Comparison of ENCODE assay signal across 1 cellular context in the genomic region with DNA sequence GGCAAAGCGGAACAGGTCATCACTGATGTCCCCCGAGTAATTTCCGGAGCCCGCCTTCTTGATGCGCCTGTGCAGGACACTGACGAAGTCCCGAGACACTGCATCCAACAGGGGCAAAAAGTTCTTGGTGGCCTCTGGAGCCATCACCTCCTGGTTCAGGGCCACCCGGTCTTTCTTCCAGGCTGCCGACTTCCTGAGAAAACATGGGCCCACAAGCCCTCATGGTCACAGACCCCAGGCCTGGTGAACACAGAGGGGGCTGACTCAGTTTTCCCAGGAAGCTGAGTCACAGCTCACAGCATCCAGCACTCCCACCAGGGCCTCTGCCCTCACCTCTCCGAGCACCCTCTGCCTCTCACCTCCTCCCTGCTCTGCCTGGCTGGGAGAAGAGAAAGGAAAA.
TF ChIP-seq lines count a peak whose summit lies in the region.

No MANE protein-coding gene starts in this region.

TF ChIP-seq in IMR-90, 13 proteins besides CTCF, POLR2A, EP300 and RAD21:
- TF ChIP-seq USF2 (IDR thresholded peaks at IDR 0.05; ENCODE audit: low read depth, low read length): no peak
- no peak for TF ChIP-seq RCOR1 (IDR thresholded peaks at IDR 0.05; ENCODE audit: insufficient replicate concordance, low read length)
- TF ChIP-seq RFX5 (IDR thresholded peaks at IDR 0.05; ENCODE audit: low read depth, low read length): no peak
- no peak for TF ChIP-seq BHLHE40 (IDR thresholded peaks at IDR 0.05; ENCODE audit: low read depth, low read length)
- no peak for TF ChIP-seq MAFK (IDR thresholded peaks at IDR 0.05; ENCODE audit: low read depth, low read length)
- no peak for TF ChIP-seq SMC3 (IDR thresholded peaks at IDR 0.05; ENCODE audit: low read depth, low read length)
- TF ChIP-seq, protein P1, sequence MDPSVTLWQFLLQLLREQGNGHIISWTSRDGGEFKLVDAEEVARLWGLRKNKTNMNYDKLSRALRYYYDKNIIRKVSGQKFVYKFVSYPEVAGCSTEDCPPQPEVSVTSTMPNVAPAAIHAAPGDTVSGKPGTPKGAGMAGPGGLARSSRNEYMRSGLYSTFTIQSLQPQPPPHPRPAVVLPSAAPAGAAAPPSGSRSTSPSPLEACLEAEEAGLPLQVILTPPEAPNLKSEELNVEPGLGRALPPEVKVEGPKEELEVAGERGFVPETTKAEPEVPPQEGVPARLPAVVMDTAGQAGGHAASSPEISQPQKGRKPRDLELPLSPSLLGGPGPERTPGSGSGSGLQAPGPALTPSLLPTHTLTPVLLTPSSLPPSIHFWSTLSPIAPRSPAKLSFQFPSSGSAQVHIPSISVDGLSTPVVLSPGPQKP (IDR thresholded peaks at IDR 0.05; ENCODE audit: borderline replicate concordance, low read depth, low read length): no peak
- no peak for TF ChIP-seq MXI1 (IDR thresholded peaks at IDR 0.05; ENCODE audit: borderline replicate concordance, low read depth, low read length)
- no peak for TF ChIP-seq CHD1 (IDR thresholded peaks at IDR 0.05; ENCODE audit: low read depth, low read length)
